Comparison of ENCODE assay signal across 8 cellular contexts in the genomic region with DNA sequence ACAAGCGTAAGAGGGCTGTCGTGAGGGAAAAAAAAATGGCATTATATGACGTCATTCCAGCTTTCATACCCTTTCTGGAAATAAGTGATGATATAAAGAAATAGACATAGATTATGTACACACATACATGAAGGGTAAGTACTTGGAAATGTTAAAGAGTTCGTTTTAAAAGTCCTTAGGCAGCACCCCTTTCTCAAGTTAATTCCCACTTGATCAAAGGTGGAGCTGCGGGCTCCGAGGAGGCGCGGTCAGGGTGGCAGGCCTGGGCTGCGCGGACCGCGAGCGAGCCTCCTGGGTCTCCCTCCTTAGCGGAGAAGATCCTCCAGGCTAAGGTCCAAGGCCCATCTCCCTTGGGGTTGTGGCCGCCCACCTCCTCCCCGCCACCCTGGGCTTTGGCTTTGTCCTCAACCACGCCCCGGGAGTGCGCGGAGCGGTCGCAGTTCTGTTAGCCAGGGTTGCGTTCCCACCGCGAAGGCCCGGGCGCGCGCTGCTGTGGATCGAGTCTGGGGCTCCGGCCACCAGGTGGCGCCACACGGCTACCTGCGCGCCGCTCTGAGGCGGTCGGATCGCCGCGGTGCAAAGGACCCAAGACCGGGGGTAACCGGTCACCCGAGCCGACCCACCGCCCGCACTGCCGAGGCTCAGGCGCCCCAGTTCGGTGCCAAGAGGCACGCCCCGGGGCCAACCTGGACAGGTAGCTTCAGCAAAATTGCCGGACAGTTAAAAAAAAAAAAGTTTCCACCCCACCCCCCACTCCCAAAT.
A peak's percentile ranks its signal among the peaks of the same experiment; 100 is the strongest.
DNase-seq lines count a peak whose midpoint lies in the region; ATAC-seq and TF ChIP-seq lines count a peak whose summit lies in the region.

No MANE protein-coding gene starts in this region.

- H3K36me3 ChIP-seq in aorta (ENCODE audit: control insufficient read depth in 1 of 2, insufficient read depth in 2 of 2, low read length in 1 of 2): no peaks in the 10 kb centered on the region

- H3K27ac ChIP-seq in aorta (ENCODE audit: low read depth in 1 of 2, low read length in 2 of 2): no peak overlapping the region

- no peaks in the 10 kb centered on the region for H3K9me3 ChIP-seq in aorta (ENCODE audit: control insufficient read depth, low read length)

- ATAC-seq in GM21717 (IDR thresholded peaks at IDR 0.05; ENCODE audit: unreplicated experiment) (peak; percentile 43), aorta (ENCODE audit: low FRiP score) (peak; percentile 95)

- no peaks in the 10 kb centered on the region for H3K4me1 ChIP-seq in aorta (ENCODE audit: control insufficient read depth in 1 of 2, insufficient read depth in 2 of 2, low read length in 2 of 2)

- peak; percentile 30 for DNase-seq in DMS 273 treated with DMSO at 0.1 percent for 48 hours (lab: John Stamatoyannopoulos, UW)
- DNase-seq in M059J (ENCODE audit: low read depth): peak; percentile 54
- DNase-seq in T-helper 1 cell: peak; percentile 59 to 73 (median 69)
- DNase-seq in amniotic stem cell (lab: John Stamatoyannopoulos, UW): peak; percentile 46
- peak; percentile 75 for DNase-seq in hepatic stellate cell (ENCODE audit: low spot score)
- no peak for DNase-seq in retinal pigment epithelial cell (ENCODE audit: low read depth)
- DNase-seq in aorta: peak; percentile 90 to 96

- H3K4me3 ChIP-seq in retinal pigment epithelial cell (ENCODE audit: low read length) (peak overlapping the region; percentile 57), aorta (ENCODE audit: low read length in 2 of 2) (peak overlapping the region in 1 of 2 donors; percentile 17)

- H3K27me3 ChIP-seq in aorta (ENCODE audit: control insufficient read depth in 1 of 2, insufficient read depth in 2 of 2, low read length in 1 of 2): no peaks in the 10 kb centered on the region

- 1 to 2% methylated on average over 52 to 53 of the region's 53 CpGs for WGBS in aorta, 2 donors

- intact Hi-C loops in aorta (cut with DNase I): loop anchor here (2.0 to 10.0 kb wide), 4 partner anchors 201 to 221 kb away; no protein-coding TSS in a partner anchor

- peak; percentile 80 for TF ChIP-seq CTCF in retinal pigment epithelial cell (conservative IDR thresholded peaks at IDR 0.05; ENCODE audit: low read depth, low read length)
